18 cellular contexts compared by ENCODE assay signal in the genomic region with DNA sequence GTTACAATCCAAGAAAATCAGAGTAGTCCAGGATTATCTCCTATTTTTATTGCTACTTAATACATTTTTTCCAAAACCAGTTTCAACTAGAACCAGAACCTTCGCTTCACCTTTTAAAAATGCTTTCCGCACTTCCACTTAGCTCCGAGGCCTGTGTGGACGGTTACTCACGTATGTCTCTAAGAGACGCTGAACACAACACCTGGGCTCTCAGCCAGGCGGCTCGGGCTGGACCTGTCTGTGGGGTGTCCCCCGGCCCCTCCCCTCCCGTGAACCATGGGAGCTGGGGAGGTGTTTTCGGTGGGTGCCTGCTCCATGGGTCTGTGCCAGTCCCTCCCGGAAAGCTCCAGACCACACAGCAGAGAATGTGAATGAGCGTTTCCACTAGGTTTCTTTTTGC.
DNase-seq lines count a peak whose midpoint lies in the region; ATAC-seq and TF ChIP-seq lines count a peak whose summit lies in the region.
"Had no signal": no experiment of that assay in that cellular context is flagged by ENCODE, and none has a peak within 500 bp of the region (broad histone marks: within the 10 kb centered on the region; RNA-seq: fewer than 3 reads in every experiment).

No MANE protein-coding gene starts in this region.

- H3K4me3 ChIP-seq in cardiac muscle cell (no peak overlapping the region), spleen (no peak overlapping the region), GM23338 (no peak overlapping the region), BE2C (ENCODE audit: low read depth, low read length) (no peak overlapping the region)
- H3K4me3 ChIP-seq: BLaER1 treated with 17β-estradiol and CSF1 and Interleukin-3, amounts not matched to agents 10 nM and 100 nM; mucosa of descending colon had no signal

- H3K4me3 Mint-ChIP-seq in mesothelial cell of epicardium (no peak overlapping the region), GM23338 (no peak overlapping the region)
- H3K4me3 Mint-ChIP-seq: activated CD8-positive, alpha-beta memory T cell treated with anti-CD3 and anti-CD28 coated beads, Interleukin-2, amount 10 ng/mL, durations not matched to agents 7 days and 5 days; activated naive CD4-positive, alpha-beta T cell treated with anti-CD3 and anti-CD28 coated beads for 36 hours; central memory CD8-positive, alpha-beta T cell had no signal

- H3K4me1 Mint-ChIP-seq in mesothelial cell of epicardium (peaks cover 8% of the 10 kb centered on the region), GM23338 (peaks cover 5% of the 10 kb centered on the region; the same call in 2 of the 3 replicates)
- H3K4me1 Mint-ChIP-seq: activated CD8-positive, alpha-beta memory T cell treated with anti-CD3 and anti-CD28 coated beads, Interleukin-2, amount 10 ng/mL, durations not matched to agents 7 days and 5 days had no signal

- H3K27ac ChIP-seq in cardiac muscle cell: peak overlapping the region; percentile 36
- no peak overlapping the region for H3K27ac ChIP-seq in spleen
- H3K27ac ChIP-seq in GM23338 (ENCODE audit: low read depth): no peak overlapping the region
- H3K27ac ChIP-seq: BLaER1 treated with 17β-estradiol and CSF1 and Interleukin-3, amounts not matched to agents 10 nM and 100 nM; WERI-Rb-1 had no signal

- H3K27ac Mint-ChIP-seq in mesothelial cell of epicardium (peak overlapping the region; percentile 56), GM23338 (no peak overlapping the region)
- H3K27ac Mint-ChIP-seq: activated CD8-positive, alpha-beta memory T cell treated with anti-CD3 and anti-CD28 coated beads, Interleukin-2, amount 10 ng/mL, durations not matched to agents 7 days and 5 days; activated naive CD4-positive, alpha-beta T cell treated with anti-CD3 and anti-CD28 coated beads for 36 hours had no signal

- no peaks in the 10 kb centered on the region for H3K9me2 ChIP-seq in GM23338 (ENCODE audit: insufficient read depth)

- TF ChIP-seq POLR2A in spleen (IDR thresholded peaks at IDR 0.05): no peak

- no peaks in the 10 kb centered on the region for H3K9me3 Mint-ChIP-seq in mesothelial cell of epicardium
- H3K9me3 Mint-ChIP-seq in GM23338: no peaks in the 10 kb centered on the region
- H3K9me3 Mint-ChIP-seq: activated naive CD4-positive, alpha-beta T cell treated with anti-CD3 and anti-CD28 coated beads for 36 hours; central memory CD8-positive, alpha-beta T cell had no signal

- no peak for TF ChIP-seq CTCF in cardiac muscle cell (IDR thresholded peaks at IDR 0.05; ENCODE audit: low read depth, low read length)
- TF ChIP-seq CTCF in mesothelial cell of epicardium (IDR thresholded peaks at IDR 0.05; ENCODE audit: unreplicated experiment): no peak
- no peak for TF ChIP-seq CTCF in spleen (IDR thresholded peaks at IDR 0.05 in 8 of 11, conservative IDR thresholded peaks at IDR 0.05 in 3 of 11)
- no peak for TF ChIP-seq CTCF in GM23338 (conservative IDR thresholded peaks at IDR 0.05; ENCODE audit: low read depth in 2 of 2)
- no peak for TF ChIP-seq CTCF in BE2C (IDR thresholded peaks at IDR 0.05; ENCODE audit: low read depth, low read length)

- H3K36me3 Mint-ChIP-seq in mesothelial cell of epicardium (peaks cover 15% of the 10 kb centered on the region), GM23338 (ENCODE audit: low read depth) (peaks cover 7% of the 10 kb centered on the region)
- H3K36me3 Mint-ChIP-seq: activated CD8-positive, alpha-beta memory T cell treated with anti-CD3 and anti-CD28 coated beads, Interleukin-2, amount 10 ng/mL, durations not matched to agents 7 days and 5 days had no signal

- H3K4me2 ChIP-seq in GM23338: no peak overlapping the region
- H3K4me2 ChIP-seq: BLaER1 treated with 17β-estradiol and CSF1 and Interleukin-3, amounts not matched to agents 10 nM and 100 nM had no signal

- peak; percentile 50 for ATAC-seq in Right ventricle myocardium superior (ENCODE audit: poor library complexity)
- no peak for ATAC-seq in GM23338
- ATAC-seq: activated CD8-positive, alpha-beta memory T cell treated with anti-CD3 and anti-CD28 coated beads, Interleukin-2, amount 10 ng/mL, durations not matched to agents 7 days and 5 days; mucosa of descending colon had no signal

- intact Hi-C loops in Right ventricle myocardium superior (cut with DNase I): no loop called here
- intact Hi-C loops in cardiac septum (cut with DNase I): no loop called here
- intact Hi-C loops in spleen (cut with DNase I; ENCODE audit: low total_unique reads): no loop called here

- H3F3A ChIP-seq in GM23338 (replicated peaks; ENCODE audit: low read depth): peaks cover 6% of the 10 kb centered on the region; the same call in 1 of the 2 replicates

- H4K20me1 ChIP-seq in GM23338 (replicated peaks; ENCODE audit: insufficient read depth): peaks cover 18% of the 10 kb centered on the region; the same call in 1 of the 2 replicates
- H4K20me1 ChIP-seq: BLaER1 treated with 17β-estradiol and CSF1 and Interleukin-3, amounts not matched to agents 10 nM and 100 nM had no signal

- H3K9me3 ChIP-seq in cardiac muscle cell (ENCODE audit: low read depth) (no peaks in the 10 kb centered on the region), spleen (no peaks in the 10 kb centered on the region), BE2C (no peaks in the 10 kb centered on the region)
- H3K9me3 ChIP-seq: BLaER1 treated with 17β-estradiol and CSF1 and Interleukin-3, amounts not matched to agents 10 nM and 100 nM; mucosa of descending colon had no signal

- H3K79me2 ChIP-seq in GM23338 (replicated peaks; ENCODE audit: insufficient read depth): no peaks in the 10 kb centered on the region

- H3K4me1 ChIP-seq in cardiac muscle cell (ENCODE audit: low read depth) (peaks cover 9% of the 10 kb centered on the region), spleen (no peaks in the 10 kb centered on the region), GM23338 (ENCODE audit: insufficient read depth) (no peaks in the 10 kb centered on the region), BE2C (no peaks in the 10 kb centered on the region)

- H3K27me3 ChIP-seq in cardiac muscle cell (no peaks in the 10 kb centered on the region), spleen (replicated peaks in 1 of 7) (no peaks in the 10 kb centered on the region), GM23338 (ENCODE audit: insufficient read depth) (no peaks in the 10 kb centered on the region), BE2C (no peaks in the 10 kb centered on the region)
- H3K27me3 ChIP-seq: BLaER1 treated with 17β-estradiol and CSF1 and Interleukin-3, amounts not matched to agents 10 nM and 100 nM had no signal

- H3K36me3 ChIP-seq in cardiac muscle cell: no peaks in the 10 kb centered on the region
- H3K36me3 ChIP-seq in spleen: no peaks in the 10 kb centered on the region
- H3K36me3 ChIP-seq in GM23338 (ENCODE audit: insufficient read depth): no peaks in the 10 kb centered on the region; the same call in 1 of the 2 replicates
- no peaks in the 10 kb centered on the region for H3K36me3 ChIP-seq in BE2C
- H3K36me3 ChIP-seq: BLaER1 treated with 17β-estradiol and CSF1 and Interleukin-3, amounts not matched to agents 10 nM and 100 nM; WERI-Rb-1 had no signal

- H2AFZ ChIP-seq in GM23338: no peak overlapping the region

- WGBS in spleen, 5 donors: 83 to 96% (median 92%) methylated on average over 12 to 13 of the region's 13 CpGs

- H3K27me3 Mint-ChIP-seq in mesothelial cell of epicardium (ENCODE audit: low read depth): no peaks in the 10 kb centered on the region
- H3K27me3 Mint-ChIP-seq in GM23338 (ENCODE audit: insufficient read depth, low read depth, poor library complexity): peaks cover 6% of the 10 kb centered on the region
- H3K27me3 Mint-ChIP-seq: activated CD8-positive, alpha-beta memory T cell treated with anti-CD3 and anti-CD28 coated beads, Interleukin-2, amount 10 ng/mL, durations not matched to agents 7 days and 5 days had no signal

- DNase-seq in Right ventricle myocardium superior (peak; percentile 69), cardiac septum (ENCODE audit: low spot score) (no peak), cardiac muscle cell (ENCODE audit: low read depth in 1 of 2, low spot score in 1 of 2) (no peak), mesothelial cell of epicardium (ENCODE audit: low spot score in 2 of 2, unreplicated experiment in 2 of 2) (no peak), spleen (no peak), GM23338 (ENCODE audit: low spot score) (no peak), BE2C (no peak)
- no peak for DNase-seq in stimulated activated CD4-positive, alpha-beta T cell treated with anti-CD3 and anti-CD28 coated beads, Interleukin-4, amount 100 ng/mL, for 24 hours
- DNase-seq: activated CD4-positive, alpha-beta T cell treated with anti-CD3 and anti-CD28 coated beads, Interleukin-2, amount 50 U/mL, for 1 hour; activated CD8-positive, alpha-beta memory T cell treated with anti-CD3 and anti-CD28 coated beads, Interleukin-2, amount 10 ng/mL, durations not matched to agents 7 days and 5 days; activated naive CD4-positive, alpha-beta T cell treated with anti-CD3 and anti-CD28 coated beads for 36 hours; mucosa of descending colon; NCI-H1092; NCI-H2029; RPMI8226 had no signal

TF ChIP-seq in GM23338, 12 proteins besides CTCF, POLR2A, EP300 and RAD21 (continues in another document):
- no peak for TF ChIP-seq ZNF331 (CRISPR knock-in tag; IDR thresholded peaks at IDR 0.05; ENCODE audit: low read depth)
- no peak for TF ChIP-seq JUNB (IDR thresholded peaks at IDR 0.05; ENCODE audit: unreplicated experiment)
- no peak for TF ChIP-seq NANOG (IDR thresholded peaks at IDR 0.05; ENCODE audit: borderline replicate concordance)
- TF ChIP-seq ZNF114 (CRISPR knock-in tag; IDR thresholded peaks at IDR 0.05): no peak
